ENCODE assay signal across 25 cellular contexts in the genomic region with DNA sequence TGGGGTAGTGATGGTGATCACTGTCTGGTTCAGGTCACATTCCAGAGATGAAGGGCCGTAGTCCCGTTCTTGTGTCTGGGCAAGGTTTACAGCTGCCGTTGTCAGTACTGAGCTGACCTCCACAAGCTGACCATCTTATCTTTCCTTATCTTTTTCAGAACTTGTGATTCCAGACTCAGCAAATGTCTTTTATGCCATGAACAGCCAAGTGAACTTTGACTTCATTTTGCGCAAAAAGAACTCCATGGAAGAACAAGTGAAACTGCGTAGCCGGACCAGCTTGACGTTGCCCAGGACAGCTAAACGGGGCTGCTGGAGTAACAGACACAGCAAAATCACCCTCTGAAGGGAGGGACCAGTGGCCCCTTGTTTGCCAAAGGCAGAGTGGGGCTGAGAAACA.
"Had no signal": no experiment of that assay in that cellular context is flagged by ENCODE, and none has a peak within 500 bp of the region (broad histone marks: within the 10 kb centered on the region; RNA-seq: fewer than 3 reads in every experiment).

No MANE protein-coding gene starts in this region.

- FAIRE-seq: endometrium, frontal cortex, kidney, urothelium cell line had no signal

- H3K9me3 ChIP-seq: right atrium auricular region, spleen, tibial artery, upper lobe of left lung had no signal

- H3K9ac ChIP-seq: neural progenitor cell, parathyroid adenoma had no signal

- DNase-seq: dermis blood vessel endothelial cell; effector memory CD8-positive, alpha-beta T cell; kidney; midbrain; naive thymus-derived CD4-positive, alpha-beta T cell; spleen; stimulated activated CD4-positive, alpha-beta T cell treated with anti-CD3 and anti-CD28 coated beads, Interleukin-2, amount 100 ng/mL, for 48 hours; stimulated activated naive CD4-positive, alpha-beta T cell; stimulated activated naive CD8-positive, alpha-beta T cell treated with anti-CD3 and anti-CD28 coated beads, Interleukin-15, amount 100 ng/mL, for 72 hours; tibial artery; upper lobe of left lung had no signal

- H3K4me1 Mint-ChIP-seq: central memory CD8-positive, alpha-beta T cell; memory B cell; stimulated activated naive CD8-positive, alpha-beta T cell treated with anti-CD3 and anti-CD28 coated beads, Interleukin-15, amount 100 ng/mL, for 72 hours had no signal

- H3K4me1 ChIP-seq: neural progenitor cell, parathyroid adenoma, spleen, tibial artery, upper lobe of left lung had no signal

- H3K9me3 Mint-ChIP-seq: central memory CD8-positive, alpha-beta T cell; effector memory CD8-positive, alpha-beta T cell; nephron; neural progenitor cell; stimulated activated naive CD8-positive, alpha-beta T cell treated with anti-CD3 and anti-CD28 coated beads, Interleukin-15, amount 100 ng/mL, for 72 hours had no signal

- H3K4me2 ChIP-seq: neural progenitor cell had no signal

- ATAC-seq: effector memory CD8-positive, alpha-beta T cell; left lobe of liver; naive thymus-derived CD4-positive, alpha-beta T cell; sciatic nerve; stimulated activated naive CD8-positive, alpha-beta T cell treated with anti-CD3 and anti-CD28 coated beads, Interleukin-15, amount 100 ng/mL, for 72 hours had no signal

- H3K79me2 ChIP-seq: parathyroid adenoma had no signal

- H3K27me3 ChIP-seq: neural progenitor cell, right atrium auricular region, spleen, tibial artery, upper lobe of left lung had no signal

- H2AFZ ChIP-seq: neural progenitor cell, parathyroid adenoma had no signal

- H3K36me3 ChIP-seq: neural progenitor cell had no signal

- H3K4me3 ChIP-seq: coronary artery, lung, neural progenitor cell, right atrium auricular region, spleen, tibial artery, upper lobe of left lung had no signal

- H3K27me3 Mint-ChIP-seq: central memory CD8-positive, alpha-beta T cell; effector memory CD8-positive, alpha-beta T cell; naive thymus-derived CD4-positive, alpha-beta T cell; progenitor cell of endocrine pancreas; stimulated activated naive CD8-positive, alpha-beta T cell treated with anti-CD3 and anti-CD28 coated beads, Interleukin-15, amount 100 ng/mL, for 72 hours had no signal

- H3K27ac ChIP-seq: neural progenitor cell, parathyroid adenoma, spleen, tibial artery, upper lobe of left lung had no signal

- H3K4me3 Mint-ChIP-seq: central memory CD8-positive, alpha-beta T cell; effector memory CD8-positive, alpha-beta T cell; memory B cell; naive thymus-derived CD4-positive, alpha-beta T cell; nephron; neural progenitor cell; stimulated activated naive CD8-positive, alpha-beta T cell treated with anti-CD3 and anti-CD28 coated beads, Interleukin-15, amount 100 ng/mL, for 72 hours had no signal

- H3K27ac Mint-ChIP-seq: effector memory CD8-positive, alpha-beta T cell; memory B cell; nephron; neural progenitor cell; progenitor cell of endocrine pancreas; stimulated activated naive CD8-positive, alpha-beta T cell treated with anti-CD3 and anti-CD28 coated beads, Interleukin-15, amount 100 ng/mL, for 72 hours had no signal
